ENCODE assay signal across 11 cellular contexts in genomic region chr11:116692318-116693106, GRCh38.
"Had no signal": no experiment of that assay in that cellular context is flagged by ENCODE, and none has a peak within 500 bp of the region (broad histone marks: within the 10 kb centered on the region; RNA-seq: fewer than 3 reads in every experiment).

No MANE protein-coding gene starts in this region.

- H3K4me1 Mint-ChIP-seq: activated naive CD8-positive, alpha-beta T cell treated with anti-CD3 and anti-CD28 coated beads, Interleukin-2, amount 50 U/mL, for 24 hours had no signal

- ATAC-seq: gastroesophageal sphincter had no signal

- H3K36me3 Mint-ChIP-seq: WTC11 had no signal

- H3K27me3 ChIP-seq: ascending aorta, right lobe of liver, uterus had no signal

- H3K9me3 Mint-ChIP-seq: activated naive CD8-positive, alpha-beta T cell treated with anti-CD3 and anti-CD28 coated beads, Interleukin-2, amount 50 U/mL, for 24 hours; stimulated activated naive CD8-positive, alpha-beta T cell treated with anti-CD3 and anti-CD28 coated beads, Interleukin-15, Interleukin-2, amounts not matched to agents 100 ng/mL and 50 ng/mL, for 24 hours; WTC11 had no signal

- H3K9me3 ChIP-seq: ascending aorta, gastroesophageal sphincter, right lobe of liver, thoracic aorta, uterus had no signal

- H3K27ac ChIP-seq: ascending aorta, coronary artery, gastroesophageal sphincter, right lobe of liver, thoracic aorta, uterus had no signal

- DNase-seq: kidney had no signal

- H3K27ac Mint-ChIP-seq: activated naive CD8-positive, alpha-beta T cell treated with anti-CD3 and anti-CD28 coated beads, Interleukin-2, amount 50 U/mL, for 24 hours; stimulated activated naive CD8-positive, alpha-beta T cell treated with anti-CD3 and anti-CD28 coated beads, Interleukin-15, Interleukin-2, amounts not matched to agents 100 ng/mL and 50 ng/mL, for 24 hours; T-helper 17 cell; WTC11 had no signal

- H3K36me3 ChIP-seq: ascending aorta, gastroesophageal sphincter, right lobe of liver, thoracic aorta, uterus had no signal

- H3K4me3 ChIP-seq: ascending aorta, coronary artery, gastroesophageal sphincter, right lobe of liver, thoracic aorta, uterus had no signal

- H3K4me3 Mint-ChIP-seq: activated naive CD8-positive, alpha-beta T cell treated with anti-CD3 and anti-CD28 coated beads, Interleukin-2, amount 50 U/mL, for 24 hours; stimulated activated naive CD8-positive, alpha-beta T cell treated with anti-CD3 and anti-CD28 coated beads, Interleukin-15, Interleukin-2, amounts not matched to agents 100 ng/mL and 50 ng/mL, for 24 hours; T-helper 17 cell; WTC11 had no signal

- H3K4me1 ChIP-seq: ascending aorta, gastroesophageal sphincter, right lobe of liver, uterus had no signal
